7 cellular contexts compared by ENCODE assay signal in genomic region chr17:51258756-51259573, GRCh38. TPM values are rescaled to one million over a fixed set of nuclear protein-coding genes. Genes with fewer than 3 reads are reported as not detected.
A peak's percentile ranks its signal among the peaks of the same experiment; 100 is the strongest.
DNase-seq lines count a peak whose midpoint lies in the region; TF ChIP-seq lines count a peak whose summit lies in the region.

No MANE protein-coding gene starts in this region.

- H3K4me1 ChIP-seq in hepatocyte (ENCODE audit: insufficient read depth) = peaks cover 29% of the 10 kb centered on the region
- H3K4me1 ChIP-seq in sigmoid colon = peaks cover 0 to 58% (median 43%) of the 10 kb centered on the region in 4 donors

- intact Hi-C loops in sigmoid colon (cut with DNase I) = no loop called here

- H3K4me3 Mint-ChIP-seq in activated naive CD4-positive, alpha-beta T cell treated with anti-CD3 and anti-CD28 coated beads, Interleukin-2, amount 50 U/mL, for 24 hours = peak overlapping the region; percentile 90

- no peaks in the 10 kb centered on the region for H3K9me3 ChIP-seq in hepatocyte (ENCODE audit: low read depth)
- no peaks in the 10 kb centered on the region for H3K9me3 ChIP-seq in sigmoid colon

- peaks cover 89% of the 10 kb centered on the region for H3K79me2 ChIP-seq in hepatocyte

- H3K36me3 Mint-ChIP-seq in activated naive CD4-positive, alpha-beta T cell treated with anti-CD3 and anti-CD28 coated beads, Interleukin-2, amount 50 U/mL, for 24 hours = peaks cover 21% of the 10 kb centered on the region

- H3K27ac Mint-ChIP-seq in activated naive CD4-positive, alpha-beta T cell treated with anti-CD3 and anti-CD28 coated beads, Interleukin-2, amount 50 U/mL, for 24 hours = peak overlapping the region; percentile 84

- no peaks in the 10 kb centered on the region for H3K9me3 Mint-ChIP-seq in activated naive CD4-positive, alpha-beta T cell treated with anti-CD3 and anti-CD28 coated beads, Interleukin-2, amount 50 U/mL, for 24 hours

- H3K27me3 ChIP-seq in hepatocyte = no peaks in the 10 kb centered on the region
- H3K27me3 ChIP-seq in sigmoid colon = no peaks in the 10 kb centered on the region

- H4K20me1 ChIP-seq in hepatocyte (ENCODE audit: insufficient read depth, poor library complexity, severe bottlenecking) = peaks cover 55% of the 10 kb centered on the region

- peaks cover 70% of the 10 kb centered on the region for H3K4me1 Mint-ChIP-seq in activated naive CD4-positive, alpha-beta T cell treated with anti-CD3 and anti-CD28 coated beads, Interleukin-2, amount 50 U/mL, for 24 hours

- H2AFZ ChIP-seq in hepatocyte = peak overlapping the region; percentile 76

- H3K36me3 ChIP-seq in hepatocyte (replicated peaks; ENCODE audit: insufficient read depth, low read depth) = no peaks in the 10 kb centered on the region
- H3K36me3 ChIP-seq in sigmoid colon = peaks cover 0 to 29% (median 0%) of the 10 kb centered on the region in 4 donors

- no peaks in the 10 kb centered on the region for H3K27me3 Mint-ChIP-seq in activated naive CD4-positive, alpha-beta T cell treated with anti-CD3 and anti-CD28 coated beads, Interleukin-2, amount 50 U/mL, for 24 hours

- H3K9me2 ChIP-seq in hepatocyte (replicated peaks; ENCODE audit: insufficient read depth) = no peaks in the 10 kb centered on the region

- no peak for TF ChIP-seq CTCF in hepatocyte (IDR thresholded peaks at IDR 0.05; ENCODE audit: poor library complexity)
- TF ChIP-seq CTCF in sigmoid colon (IDR thresholded peaks at IDR 0.05) = no peak

- TF ChIP-seq POLR2A in sigmoid colon (IDR thresholded peaks at IDR 0.05) = no peak

- no peak for TF ChIP-seq EP300 in sigmoid colon (IDR thresholded peaks at IDR 0.05)

- peak; percentile 24 for DNase-seq in EH (ENCODE audit: low read depth)
- peak; percentile 41 to 60 for DNase-seq in Kasumi-1 (lab: John Stamatoyannopoulos, UW)
- peak; percentile 56 for DNase-seq in hepatocyte (ENCODE audit: low spot score)
- peak; percentile 65 for DNase-seq in sigmoid colon
- DNase-seq in NCI-H1092 treated with DMSO at 0.1 percent for 48 hours (lab: John Stamatoyannopoulos, UW) = no peak
- DNase-seq in activated gamma-delta T cell (lab: John Stamatoyannopoulos, UW) = no peak

- H3K27ac ChIP-seq in hepatocyte (peak overlapping the region; percentile 98), sigmoid colon (peak overlapping the region; percentile 91 to 100 (median 94))

- peak overlapping the region; percentile 56 for H3K4me3 ChIP-seq in hepatocyte
- peak overlapping the region; percentile 92 to 96 (median 94) for H3K4me3 ChIP-seq in sigmoid colon

- peak overlapping the region; percentile 93 for H3K4me2 ChIP-seq in hepatocyte

- 4% methylated on average over 18 of the region's 18 CpGs for WGBS in hepatocyte (ENCODE audit: low lambda C conversion rate, missing lambda C conversion rate)
- WGBS in sigmoid colon, 2 donors = 1 to 3% methylated on average over 18 of the region's 18 CpGs

RNA-seq across cellular contexts. Expression of gene MBTD1, which starts 0.9 kb away (rescaled TPM):
- 15.3 and 24.2 TPM in 2 replicates for total RNA-seq in hepatocyte
- 3.2 and 4.5 TPM in 2 replicates for polyA plus RNA-seq in hepatocyte
- total RNA-seq in sigmoid colon = 10 to 100 TPM; 12.5 to 16.1 (median 15.3) TPM
- polyA plus RNA-seq in sigmoid colon = 1 to 10 TPM; 4.8 to 7.2 (median 6.9) TPM

RNA-seq across cellular contexts. Expression of gene UTP18, which starts 1.4 kb away (rescaled TPM):
- total RNA-seq in hepatocyte = 30.3 and 31.3 TPM in 2 replicates
- 31.8 and 38.2 TPM in 2 replicates for polyA plus RNA-seq in hepatocyte
- total RNA-seq in sigmoid colon = 10 to 100 TPM; 17.4 to 21.4 (median 19.2) TPM
- polyA plus RNA-seq in sigmoid colon = 10 to 100 TPM; 20.4 to 27.9 (median 22.9) TPM

Comparison
In these comparisons a context has a peak if more than half of its experiments do, and no peak if none do; other contexts are left out.
1. DNase-seq: peak in EH (single experiment), Kasumi-1 (2 of 2), hepatocyte (single experiment) and sigmoid colon (single experiment); none in NCI-H1092 treated with DMSO at 0.1 percent for 48 hours (single experiment) and activated gamma-delta T cell (single experiment).